26 cellular contexts compared by ENCODE assay signal in the genomic region with DNA sequence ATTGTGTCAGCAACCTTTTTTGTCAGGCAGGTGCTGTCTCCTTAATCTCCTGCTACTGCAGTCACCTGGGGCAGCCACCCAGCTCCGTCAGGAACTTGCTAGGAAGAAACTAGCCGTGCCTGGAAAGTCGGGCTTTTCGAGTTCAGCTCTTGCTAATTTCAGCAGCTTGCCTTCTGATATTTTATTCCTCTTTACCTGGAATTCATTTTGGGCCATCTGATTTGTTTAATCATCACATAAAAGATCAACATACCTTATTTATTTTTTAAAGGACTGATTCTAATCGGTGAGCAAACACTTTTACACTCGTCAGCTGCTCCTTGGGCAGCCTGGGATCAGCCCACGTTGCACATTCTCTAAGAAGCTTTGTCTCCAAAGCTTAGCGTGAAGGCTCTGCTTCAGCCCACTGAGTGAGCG. TPM values are rescaled to one million over a fixed set of nuclear protein-coding genes. Genes with fewer than 3 reads are reported as not detected.
A peak's percentile ranks its signal among the peaks of the same experiment; 100 is the strongest.
DNase-seq lines count a peak whose midpoint lies in the region; ATAC-seq and TF ChIP-seq lines count a peak whose summit lies in the region.
"Had no signal": no experiment of that assay in that cellular context is flagged by ENCODE, and none has a peak within 500 bp of the region (broad histone marks: within the 10 kb centered on the region; RNA-seq: fewer than 3 reads in every experiment).

No MANE protein-coding gene starts in this region.

- H3K27me3 Mint-ChIP-seq in CD8-positive, alpha-beta memory T cell: peaks cover 9 to 24% of the 10 kb centered on the region in 2 donors

- intact Hi-C loops in body of pancreas (cut with DNase I): no loop called here
- intact Hi-C loops in gastrocnemius medialis (cut with DNase I; ENCODE audit: low total_unique reads): no loop called here

- H3K4me3 ChIP-seq in body of pancreas: no peak overlapping the region
- peak overlapping the region; percentile 31 for H3K4me3 ChIP-seq in mucosa of stomach (ENCODE audit: low read length)
- no peak overlapping the region for H3K4me3 ChIP-seq in gastrocnemius medialis
- no peak overlapping the region for H3K4me3 ChIP-seq in CD8-positive, alpha-beta memory T cell (ENCODE audit: low read length)
- H3K4me3 ChIP-seq: BLaER1, PC-9, SJSA1, tibial artery had no signal

- CTCF ChIA-PET in CD8-positive, alpha-beta memory T cell (lab: Charles Lee): no interaction called here

- peaks cover 51% of the 10 kb centered on the region for H3K4me1 ChIP-seq in body of pancreas
- H3K4me1 ChIP-seq in mucosa of stomach (ENCODE audit: control insufficient read depth, insufficient read depth, low read length): peaks cover 64% of the 10 kb centered on the region
- H3K4me1 ChIP-seq in gastrocnemius medialis: no peaks in the 10 kb centered on the region
- no peaks in the 10 kb centered on the region for H3K4me1 ChIP-seq in CD8-positive, alpha-beta memory T cell (ENCODE audit: insufficient read depth, low read length)
- H3K4me1 ChIP-seq: SJSA1, tibial artery had no signal

- peak; percentile 19 for DNase-seq in SIG-M5 treated with dmso at 0.1 percent for 504 hours (lab: John Stamatoyannopoulos, UW; ENCODE audit: unreplicated experiment)
- DNase-seq in SIG-M5 (lab: John Stamatoyannopoulos, UW): no peak
- DNase-seq in body of pancreas: peak; percentile 50 to 74 (median 54)
- no peak for DNase-seq in NCI-H2227 (lab: John Stamatoyannopoulos, UW; ENCODE audit: unreplicated experiment)
- no peak for DNase-seq in gastrocnemius medialis
- no peak for DNase-seq in NCI-H524 treated with DMSO at 0.1 percent for 48 hours (lab: John Stamatoyannopoulos, UW)
- no peak for DNase-seq in CD8-positive, alpha-beta memory T cell
- DNase-seq: activated CD4-positive, alpha-beta T cell treated with anti-CD3 and anti-CD28 coated beads for 4 hours; activated naive CD4-positive, alpha-beta T cell treated with anti-CD3 and anti-CD28 coated beads, Interleukin-2, amount 50 U/mL, for 16 hours; activated T-cell treated with anti-CD3 and anti-CD28 coated beads, Interleukin-2, amount 50 U/mL, for 72 hours; anterior cingulate cortex; Calu3; caudate nucleus; dermis blood vessel endothelial cell; IMR-90; NCI-H1436; NCI-H2107; NCI-H774; PC-9; stimulated activated CD4-positive, alpha-beta T cell treated with anti-CD3 and anti-CD28 coated beads, Interleukin-4, amount 100 ng/mL, for 1 hour; stimulated activated naive CD8-positive, alpha-beta T cell treated with anti-CD3 and anti-CD28 coated beads, Interleukin-15, Interleukin-2, amounts not matched to agents 100 U/mL and 50 U/mL, for 24 hours; tibial artery had no signal

- H3K36me3 ChIP-seq in body of pancreas (replicated peaks in 1 of 2; ENCODE audit: insufficient read depth in 1 of 2, low read depth in 2 of 2) (no peaks in the 10 kb centered on the region), mucosa of stomach (ENCODE audit: control insufficient read depth, insufficient read depth, low read length) (no peaks in the 10 kb centered on the region), gastrocnemius medialis (no peaks in the 10 kb centered on the region)
- no peaks in the 10 kb centered on the region for H3K36me3 ChIP-seq in CD8-positive, alpha-beta memory T cell (ENCODE audit: insufficient read depth, low read length)
- H3K36me3 ChIP-seq: BLaER1, SJSA1, tibial artery had no signal

- POLR2A ChIA-PET in CD8-positive, alpha-beta memory T cell (lab: Charles Lee): no interaction called here

- peak overlapping the region; percentile 59 for H3K9ac ChIP-seq in mucosa of stomach (ENCODE audit: low read length)
- H3K9ac ChIP-seq: BLaER1 had no signal

- H3K9me3 ChIP-seq in body of pancreas (no peaks in the 10 kb centered on the region), mucosa of stomach (ENCODE audit: control insufficient read depth, low read length) (no peaks in the 10 kb centered on the region), gastrocnemius medialis (no peaks in the 10 kb centered on the region)
- H3K9me3 ChIP-seq in CD8-positive, alpha-beta memory T cell (ENCODE audit: low read length): no peaks in the 10 kb centered on the region
- H3K9me3 ChIP-seq: BLaER1, SJSA1, tibial artery had no signal

- no peaks in the 10 kb centered on the region for H3K9me3 Mint-ChIP-seq in CD8-positive, alpha-beta memory T cell
- H3K9me3 Mint-ChIP-seq: activated T-cell treated with anti-CD3 and anti-CD28 coated beads, Interleukin-2, amount 50 U/mL, for 72 hours had no signal

- no peaks in the 10 kb centered on the region for H3K36me3 Mint-ChIP-seq in CD8-positive, alpha-beta memory T cell

- H3K27me3 ChIP-seq in body of pancreas (no peaks in the 10 kb centered on the region), mucosa of stomach (ENCODE audit: control insufficient read depth, insufficient read depth, low read length) (no peaks in the 10 kb centered on the region), gastrocnemius medialis (no peaks in the 10 kb centered on the region)
- no peaks in the 10 kb centered on the region for H3K27me3 ChIP-seq in CD8-positive, alpha-beta memory T cell (ENCODE audit: insufficient read depth, low read length, poor library complexity, severe bottlenecking)
- H3K27me3 ChIP-seq: BLaER1, SJSA1, tibial artery had no signal

- TF ChIP-seq CTCF in body of pancreas (IDR thresholded peaks at IDR 0.05) (no peak), gastrocnemius medialis (IDR thresholded peaks at IDR 0.05 in 4 of 5, conservative IDR thresholded peaks at IDR 0.05 in 1 of 5) (no peak)

- H3K27ac ChIP-seq in body of pancreas (peak overlapping the region; percentile 50 to 68 (median 66)), gastrocnemius medialis (no peak overlapping the region)
- no peak overlapping the region for H3K27ac ChIP-seq in CD8-positive, alpha-beta memory T cell (ENCODE audit: low read depth, low read length)
- H3K27ac ChIP-seq: BLaER1, PC-9, SJSA1, tibial artery had no signal

- no peak for TF ChIP-seq POLR2A in body of pancreas (IDR thresholded peaks at IDR 0.05)
- no peak for TF ChIP-seq POLR2A in gastrocnemius medialis (IDR thresholded peaks at IDR 0.05)

- no peak overlapping the region for H3K4me3 Mint-ChIP-seq in CD8-positive, alpha-beta memory T cell
- H3K4me3 Mint-ChIP-seq: activated T-cell treated with anti-CD3 and anti-CD28 coated beads, Interleukin-2, amount 50 U/mL, for 72 hours had no signal

- in situ Hi-C loops in gastrocnemius medialis (cut with MboI; ENCODE audit: low sequenced_read_pairs in 4 of 4): no loop called here

- 20 to 24% methylated on average over 9 of the region's 9 CpGs for WGBS in body of pancreas, 2 donors

- H3K27ac Mint-ChIP-seq in CD8-positive, alpha-beta memory T cell: no peak overlapping the region
- H3K27ac Mint-ChIP-seq: activated T-cell treated with anti-CD3 and anti-CD28 coated beads, Interleukin-2, amount 50 U/mL, for 72 hours had no signal

- peak; percentile 33 for ATAC-seq in body of pancreas
- no peak for ATAC-seq in gastrocnemius medialis
- ATAC-seq: activated T-cell treated with anti-CD3 and anti-CD28 coated beads, Interleukin-2, amount 50 U/mL, for 72 hours; stimulated activated naive CD8-positive, alpha-beta T cell treated with anti-CD3 and anti-CD28 coated beads, Interleukin-15, Interleukin-2, amounts not matched to agents 100 U/mL and 50 U/mL, for 24 hours had no signal

- no peaks in the 10 kb centered on the region for H3K4me1 Mint-ChIP-seq in CD8-positive, alpha-beta memory T cell

RNA-seq across cellular contexts. Expression of gene PRLR, which starts 42.2 kb away (rescaled TPM):
- total RNA-seq in body of pancreas (1 to 10 TPM; 6.2 to 7.9 TPM), gastrocnemius medialis (under 1 TPM; 0.10 to 0.65 (median 0.39) TPM)
- not detected for total RNA-seq in CD8-positive, alpha-beta memory T cell
- polyA plus RNA-seq in CD8-positive, alpha-beta memory T cell: not detected
- total RNA-seq: dermis blood vessel endothelial cell; PC-9; T-helper 1 cell treated with Interleukin-12 subunit alpha and Interleukin-12 subunit beta and Interleukin-4 antibody, amounts not matched to agents 30 ng/mL and 1 ng/mL, for 36 hours had no signal

Comparison
In these comparisons a context has a peak if more than half of its experiments do, and no peak if none do; other contexts are left out.
1. DNase-seq: peak in SIG-M5 treated with dmso at 0.1 percent for 504 hours (single experiment) and body of pancreas (4 of 4); none in SIG-M5 (single experiment), NCI-H2227 (single experiment), gastrocnemius medialis (0 of 2), NCI-H524 treated with DMSO at 0.1 percent for 48 hours (single experiment) and CD8-positive, alpha-beta memory T cell (0 of 5).
2. H3K27ac ChIP-seq: peak in body of pancreas (4 of 4); none in gastrocnemius medialis (0 of 4) and CD8-positive, alpha-beta memory T cell (single experiment).
3. RNA of gene PRLR, which starts 42.2 kb away (total RNA-seq): 6.2 to 7.9 TPM in body of pancreas; 0.10 to 0.65 TPM in gastrocnemius medialis and not detected in CD8-positive, alpha-beta memory T cell; every median in the first group is over 4 times any median in the second.